ENCODE assay signal across 21 cellular contexts in genomic region chr2:134405641-134406081, GRCh38.
DNase-seq lines count a peak whose midpoint lies in the region; ATAC-seq, FAIRE-seq and TF ChIP-seq lines count a peak whose summit lies in the region.
"Had no signal": no experiment of that assay in that cellular context is flagged by ENCODE, and none has a peak within 500 bp of the region (broad histone marks: within the 10 kb centered on the region; RNA-seq: fewer than 3 reads in every experiment).

No MANE protein-coding gene starts in this region.

- H3K27me3 ChIP-seq in BLaER1 treated with 17β-estradiol and CSF1 and Interleukin-3, amounts not matched to agents 10 nM and 100 nM, result no peaks in the 10 kb centered on the region
- H3K27me3 ChIP-seq in bronchial epithelial cell (ENCODE audit: control insufficient read depth, insufficient read depth, low read length) (no peaks in the 10 kb centered on the region), tibial artery (no peaks in the 10 kb centered on the region)
- H3K27me3 ChIP-seq: brain microvascular endothelial cell, upper lobe of right lung had no signal

- H3K27me3 Mint-ChIP-seq in nephron (ENCODE audit: low read depth), result no peaks in the 10 kb centered on the region
- H3K27me3 Mint-ChIP-seq: stimulated activated naive B cell treated with anti-CD40 and anti-IgM and Interleukin-4, amounts not matched to agents 10 μg/mL and 1 μg/mL and 100 μg/mL, for 72 hours had no signal

- peaks cover 50 to 92% (median 82%) of the 10 kb centered on the region in 10 experiments for H3K4me1 ChIP-seq in BLaER1 treated with 17β-estradiol and CSF1 and Interleukin-3, amounts not matched to agents 10 nM and 100 nM
- peaks cover 8 to 35% (median 34%) of the 10 kb centered on the region in 4 donors for H3K4me1 ChIP-seq in tibial artery

- TF ChIP-seq CTCF in bronchial epithelial cell (IDR thresholded peaks at IDR 0.05; ENCODE audit: insufficient read depth, low read length, severe bottlenecking) (no peak), nephron (IDR thresholded peaks at IDR 0.05; ENCODE audit: unreplicated experiment in 3 of 3) (no peak), tibial artery (IDR thresholded peaks at IDR 0.05) (no peak)

- DNase-seq in LHCN-M2 (ENCODE audit: low read depth), result peak; percentile 28
- DNase-seq in bronchial epithelial cell (ENCODE audit: low read depth), result peak; percentile 97
- no peak for DNase-seq in MV-4-11 (lab: John Stamatoyannopoulos, UW)
- DNase-seq in NCI-H2196 treated with DMSO at 0.1 percent for 48 hours (lab: John Stamatoyannopoulos, UW; ENCODE audit: unreplicated experiment), result no peak
- DNase-seq in tibial artery, result no peak
- DNase-seq: activated naive CD4-positive, alpha-beta T cell; brain microvascular endothelial cell; DMS 273 treated with DMSO at 0.1 percent for 48 hours; GOT3; mesendoderm; NCI-H1417 treated with DMSO at 0.1 percent for 48 hours; NCI-H510A; OCI-M1; stimulated activated naive B cell treated with anti-CD40 and anti-IgM and Interleukin-4, amounts not matched to agents 10 μg/mL and 1 μg/mL and 100 μg/mL, for 72 hours; upper lobe of right lung had no signal

- H3K36me3 ChIP-seq in BLaER1 treated with 17β-estradiol and CSF1 and Interleukin-3, amounts not matched to agents 10 nM and 100 nM, result peaks cover 34 to 72% (median 58%) of the 10 kb centered on the region in 11 experiments
- H3K36me3 ChIP-seq in bronchial epithelial cell (ENCODE audit: control insufficient read depth, insufficient read depth, low read length) (no peaks in the 10 kb centered on the region), tibial artery (peaks cover 0 to 4% (median 0%) of the 10 kb centered on the region in 3 donors)
- H3K36me3 ChIP-seq: brain microvascular endothelial cell had no signal

- H3K9me3 ChIP-seq in BLaER1 treated with 17β-estradiol and CSF1 and Interleukin-3, amounts not matched to agents 10 nM and 100 nM (replicated peaks in 1 of 11), result no peaks in the 10 kb centered on the region
- H3K9me3 ChIP-seq in tibial artery, result no peaks in the 10 kb centered on the region
- H3K9me3 ChIP-seq: upper lobe of right lung had no signal

- peak overlapping the region in 2 of 3 experiments; percentile 23 to 56 for H3K27ac Mint-ChIP-seq in nephron

- ATAC-seq in HG02840 (IDR thresholded peaks at IDR 0.05; ENCODE audit: low FRiP score, unreplicated experiment), result no peak
- ATAC-seq: sciatic nerve; stimulated activated naive B cell treated with anti-CD40 and anti-IgM and Interleukin-4, amounts not matched to agents 10 μg/mL and 1 μg/mL and 100 μg/mL, for 72 hours; upper lobe of right lung had no signal

- FAIRE-seq in bronchial epithelial cell (lab: Jason Lieb, UNC), result no peak
- FAIRE-seq: frontal cortex had no signal

- no peaks in the 10 kb centered on the region for H3K9me3 Mint-ChIP-seq in nephron
- H3K9me3 Mint-ChIP-seq: stimulated activated naive B cell treated with anti-CD40 and anti-IgM and Interleukin-4, amounts not matched to agents 10 μg/mL and 1 μg/mL and 100 μg/mL, for 72 hours had no signal

- peaks cover 51% of the 10 kb centered on the region for H3K4me1 Mint-ChIP-seq in nephron

- no peak overlapping the region for H3K4me3 Mint-ChIP-seq in nephron
- H3K4me3 Mint-ChIP-seq: stimulated activated naive B cell treated with anti-CD40 and anti-IgM and Interleukin-4, amounts not matched to agents 10 μg/mL and 1 μg/mL and 100 μg/mL, for 72 hours had no signal

- H3K27ac ChIP-seq in BLaER1 treated with 17β-estradiol and CSF1 and Interleukin-3, amounts not matched to agents 10 nM and 100 nM, result peak overlapping the region in 1 of 11 experiments; percentile 22; a peak in 1 of 22 replicates
- no peak overlapping the region for H3K27ac ChIP-seq in tibial artery
- H3K27ac ChIP-seq: brain microvascular endothelial cell, upper lobe of right lung, VCaP had no signal

- peak overlapping the region in 8 of 11 experiments; percentile 29 to 95 (median 92); a peak in 15 of 22 replicates for H3K4me2 ChIP-seq in BLaER1 treated with 17β-estradiol and CSF1 and Interleukin-3, amounts not matched to agents 10 nM and 100 nM

- intact Hi-C loops in tibial artery (cut with DNase I; ENCODE audit: low total_unique reads), result no loop called here

- H3K36me3 Mint-ChIP-seq in nephron (ENCODE audit: low read depth), result peaks cover 5% of the 10 kb centered on the region

- no peak overlapping the region for H3K9ac ChIP-seq in BLaER1 treated with 17β-estradiol and CSF1 and Interleukin-3, amounts not matched to agents 10 nM and 100 nM

- H4K20me1 ChIP-seq in BLaER1 treated with 17β-estradiol and CSF1 and Interleukin-3, amounts not matched to agents 10 nM and 100 nM, result peaks cover 0 to 75% (median 5%) of the 10 kb centered on the region in 11 experiments; a peak in 8 of 22 replicates

- no peak overlapping the region for H3K4me3 ChIP-seq in BLaER1 treated with 17β-estradiol and CSF1 and Interleukin-3, amounts not matched to agents 10 nM and 100 nM
- H3K4me3 ChIP-seq in bronchial epithelial cell (ENCODE audit: low read depth, low read length) (no peak overlapping the region), tibial artery (no peak overlapping the region)
- H3K4me3 ChIP-seq: upper lobe of right lung had no signal

Comparison
In these comparisons a context has a peak if more than half of its experiments do, and no peak if none do; other contexts are left out.
1. DNase-seq: peak in LHCN-M2 (single experiment) and bronchial epithelial cell (single experiment); none in MV-4-11 (single experiment), NCI-H2196 treated with DMSO at 0.1 percent for 48 hours (single experiment) and tibial artery (0 of 2).